Comparison of ENCODE assay signal across 10 cellular contexts in genomic region chr10:11270858-11271179, GRCh38.
DNase-seq lines count a peak whose midpoint lies in the region; ATAC-seq and TF ChIP-seq lines count a peak whose summit lies in the region.
"Had no signal": no experiment of that assay in that cellular context is flagged by ENCODE, and none has a peak within 500 bp of the region (broad histone marks: within the 10 kb centered on the region; RNA-seq: fewer than 3 reads in every experiment).

No MANE protein-coding gene starts in this region.

- no peaks in the 10 kb centered on the region for H3K27me3 ChIP-seq in right atrium auricular region
- no peaks in the 10 kb centered on the region for H3K27me3 ChIP-seq in RWPE2 (ENCODE audit: insufficient read depth, poor library complexity, severe bottlenecking)
- no peaks in the 10 kb centered on the region for H3K27me3 ChIP-seq in hepatocyte
- H3K27me3 ChIP-seq: suprapubic skin had no signal

- H3K36me3 ChIP-seq in right atrium auricular region (peaks cover 43% of the 10 kb centered on the region), RWPE2 (ENCODE audit: low read depth) (no peaks in the 10 kb centered on the region), hepatocyte (replicated peaks; ENCODE audit: insufficient read depth, low read depth) (no peaks in the 10 kb centered on the region)

- H2AFZ ChIP-seq in hepatocyte: no peak overlapping the region

- H3K4me2 ChIP-seq in hepatocyte: peak overlapping the region; percentile 48

- DNase-seq in right atrium auricular region (ENCODE audit: low spot score) (peak; percentile 30), Right ventricle myocardium superior (no peak), RWPE2 (ENCODE audit: low spot score) (no peak), hepatocyte (ENCODE audit: low spot score) (no peak), occipital lobe (lab: John Stamatoyannopoulos, UW) (no peak), NCI-H510A (lab: John Stamatoyannopoulos, UW) (no peak)
- DNase-seq in activated effector memory CD4-positive, alpha-beta T cell treated with Interleukin-2 at 50 U/mL for 16 hours: no peak
- DNase-seq: NCI-H2107 had no signal

- H3K79me2 ChIP-seq in hepatocyte: no peaks in the 10 kb centered on the region

- H3K9me2 ChIP-seq in hepatocyte (replicated peaks; ENCODE audit: insufficient read depth): no peaks in the 10 kb centered on the region

- intact Hi-C loops in Right ventricle myocardium superior (cut with DNase I): no loop called here

- 37% methylated on average over 7 of the region's 7 CpGs for whole genome bisulfite sequencing in hepatocyte (ENCODE audit: low lambda C conversion rate, missing lambda C conversion rate)

- TF ChIP-seq CTCF in right atrium auricular region (IDR thresholded peaks at IDR 0.05): peak; percentile 2 to 7
- TF ChIP-seq CTCF in RWPE2 (IDR thresholded peaks at IDR 0.05; ENCODE audit: poor library complexity, severe bottlenecking): peak; percentile 55
- TF ChIP-seq CTCF in hepatocyte (IDR thresholded peaks at IDR 0.05; ENCODE audit: poor library complexity): no peak

- ATAC-seq in Right ventricle myocardium superior (ENCODE audit: poor library complexity) (no peak), RWPE2 (ENCODE audit: low read depth) (no peak), GM21526 (IDR thresholded peaks at IDR 0.05; ENCODE audit: low FRiP score, unreplicated experiment) (no peak)

- H3K9me3 ChIP-seq in right atrium auricular region: no peaks in the 10 kb centered on the region
- H3K9me3 ChIP-seq in RWPE2 (ENCODE audit: severe bottlenecking): no peaks in the 10 kb centered on the region
- H3K9me3 ChIP-seq in hepatocyte (ENCODE audit: low read depth): no peaks in the 10 kb centered on the region
- H3K9me3 ChIP-seq: suprapubic skin had no signal

- H4K20me1 ChIP-seq in hepatocyte (ENCODE audit: insufficient read depth, poor library complexity, severe bottlenecking): no peaks in the 10 kb centered on the region

- H3K4me1 ChIP-seq in right atrium auricular region: peaks cover 0 to 15% of the 10 kb centered on the region in 2 donors
- H3K4me1 ChIP-seq in RWPE2 (ENCODE audit: insufficient read depth, poor library complexity, severe bottlenecking): no peaks in the 10 kb centered on the region
- no peaks in the 10 kb centered on the region for H3K4me1 ChIP-seq in hepatocyte (ENCODE audit: insufficient read depth)

- H3K4me3 ChIP-seq in right atrium auricular region (no peak overlapping the region), RWPE2 (ENCODE audit: severe bottlenecking) (no peak overlapping the region), hepatocyte (no peak overlapping the region)
- H3K4me3 ChIP-seq: suprapubic skin had no signal

- H3K27ac ChIP-seq in right atrium auricular region (no peak overlapping the region), RWPE2 (ENCODE audit: poor library complexity, severe bottlenecking) (no peak overlapping the region), hepatocyte (no peak overlapping the region)
- H3K27ac ChIP-seq: suprapubic skin had no signal
